In the genomic region with DNA sequence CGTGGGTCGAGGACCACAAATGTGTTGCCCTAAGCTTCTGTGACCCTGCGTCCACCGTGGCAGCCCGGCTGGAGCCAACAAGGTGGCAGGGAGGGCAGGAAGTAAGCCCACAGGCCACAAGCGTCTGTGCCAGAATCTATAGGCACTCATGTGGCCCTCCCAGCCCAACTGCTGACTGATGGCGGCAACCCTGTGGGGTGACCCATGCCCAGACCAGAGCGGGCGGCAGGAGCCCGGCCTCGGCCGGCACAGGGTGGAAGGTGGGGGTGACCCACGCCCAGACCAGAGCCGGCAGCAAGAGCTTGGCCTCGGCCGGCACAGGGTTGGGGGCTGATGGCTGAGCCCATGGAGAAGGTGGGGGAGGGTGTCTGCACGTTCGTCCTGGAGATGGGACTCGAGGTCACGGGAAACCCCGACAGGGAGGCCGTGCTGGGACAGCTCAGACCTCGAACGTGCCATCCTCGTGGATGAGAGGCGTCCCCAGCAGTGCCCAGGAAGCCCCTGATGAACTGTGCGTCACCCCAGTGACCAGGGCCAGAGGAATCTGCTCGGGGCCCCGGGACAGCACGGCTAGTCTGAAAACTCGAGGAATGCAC, we compare ENCODE assay signal across 19 cellular contexts.
DNase-seq lines count a peak whose midpoint lies in the region; ATAC-seq and TF ChIP-seq lines count a peak whose summit lies in the region.
"Had no signal": no experiment of that assay in that cellular context is flagged by ENCODE, and none has a peak within 500 bp of the region (broad histone marks: within the 10 kb centered on the region; RNA-seq: fewer than 3 reads in every experiment).

No MANE protein-coding gene starts in this region.

- H3K27me3 ChIP-seq in upper lobe of right lung (no peaks in the 10 kb centered on the region), esophagus muscularis mucosa (no peaks in the 10 kb centered on the region)
- H3K27me3 ChIP-seq: dorsolateral prefrontal cortex, stomach, upper lobe of left lung had no signal

- no peaks in the 10 kb centered on the region for H3K27me3 Mint-ChIP-seq in activated naive CD4-positive, alpha-beta T cell treated with anti-CD3 and anti-CD28 coated beads, Interleukin-2, amount 50 U/mL, for 24 hours
- H3K27me3 Mint-ChIP-seq: activated CD4-positive, alpha-beta T cell treated with anti-CD3 and anti-CD28 coated beads, Interleukin-2, amount 10 ng/mL, durations not matched to agents 7 days and 5 days; naive thymus-derived CD8-positive, alpha-beta T cell had no signal

- ATAC-seq in left cardiac atrium = no peak
- no peak for ATAC-seq in mucosa of descending colon
- ATAC-seq in upper lobe of right lung = no peak
- no peak for ATAC-seq in HG02970 (IDR thresholded peaks at IDR 0.05; ENCODE audit: low FRiP score, unreplicated experiment)
- ATAC-seq: naive thymus-derived CD8-positive, alpha-beta T cell had no signal

- H3K4me3 Mint-ChIP-seq in activated naive CD4-positive, alpha-beta T cell treated with anti-CD3 and anti-CD28 coated beads, Interleukin-2, amount 50 U/mL, for 24 hours = no peak overlapping the region
- H3K4me3 Mint-ChIP-seq: activated CD4-positive, alpha-beta T cell treated with anti-CD3 and anti-CD28 coated beads, Interleukin-2, amount 10 ng/mL, durations not matched to agents 7 days and 5 days; naive thymus-derived CD8-positive, alpha-beta T cell had no signal

- intact Hi-C loops in left cardiac atrium (cut with DNase I) = no loop called here
- intact Hi-C loops in mucosa of descending colon (cut with DNase I, micrococcal nuclease) = no loop called here
- intact Hi-C loops in upper lobe of right lung (cut with DNase I) = no loop called here
- intact Hi-C loops in esophagus muscularis mucosa (cut with DNase I) = no loop called here

- H3K4me1 ChIP-seq in mucosa of descending colon (ENCODE audit: low read depth) (no peaks in the 10 kb centered on the region), upper lobe of right lung (no peaks in the 10 kb centered on the region), esophagus muscularis mucosa (no peaks in the 10 kb centered on the region)
- H3K4me1 ChIP-seq: stomach, upper lobe of left lung had no signal

- peak overlapping the region; percentile 6 for H3K27ac Mint-ChIP-seq in activated naive CD4-positive, alpha-beta T cell treated with anti-CD3 and anti-CD28 coated beads, Interleukin-2, amount 50 U/mL, for 24 hours
- H3K27ac Mint-ChIP-seq: activated CD4-positive, alpha-beta T cell treated with anti-CD3 and anti-CD28 coated beads, Interleukin-2, amount 10 ng/mL, durations not matched to agents 7 days and 5 days had no signal

- no peak for DNase-seq in activated naive CD4-positive, alpha-beta T cell treated with Interleukin-2 at 50 U/mL for 16 hours
- DNase-seq in left cardiac atrium = peak; percentile 12
- DNase-seq in mucosa of descending colon = peak in 2 of 3 donors; percentile 15 to 48
- peak; percentile 57 for DNase-seq in upper lobe of right lung
- DNase-seq in esophagus muscularis mucosa (ENCODE audit: extremely low spot score) = no peak
- no peak for DNase-seq in SK-N-DZ (ENCODE audit: low spot score)
- DNase-seq: activated CD4-positive, alpha-beta T cell treated with anti-CD3 and anti-CD28 coated beads, Interleukin-2, amount 10 ng/mL, durations not matched to agents 7 days and 5 days; activated CD8-positive, alpha-beta memory T cell treated with anti-CD3 and anti-CD28 coated beads, Interleukin-2, amount 50 U/mL, for 48 hours; activated effector memory CD4-positive, alpha-beta T cell treated with Interleukin-2 at 50 U/mL for 16 hours; amygdala; caudate nucleus; mesenchymal stem cell; NCI-H2081 treated with DMSO at 0.1 percent for 48 hours had no signal

- no peaks in the 10 kb centered on the region for H3K9me3 ChIP-seq in mucosa of descending colon
- H3K9me3 ChIP-seq in upper lobe of right lung = no peaks in the 10 kb centered on the region
- no peaks in the 10 kb centered on the region for H3K9me3 ChIP-seq in esophagus muscularis mucosa
- H3K9me3 ChIP-seq: stomach, upper lobe of left lung had no signal

- TF ChIP-seq CTCF in mucosa of descending colon (IDR thresholded peaks at IDR 0.05) (no peak), upper lobe of right lung (IDR thresholded peaks at IDR 0.05) (no peak), esophagus muscularis mucosa (IDR thresholded peaks at IDR 0.05) (no peak)

- H3K27ac ChIP-seq in upper lobe of right lung (no peak overlapping the region), esophagus muscularis mucosa (replicated peaks in 1 of 4) (no peak overlapping the region)
- H3K27ac ChIP-seq: dorsolateral prefrontal cortex, upper lobe of left lung had no signal

- H3K9me3 Mint-ChIP-seq in activated naive CD4-positive, alpha-beta T cell treated with anti-CD3 and anti-CD28 coated beads, Interleukin-2, amount 50 U/mL, for 24 hours = no peaks in the 10 kb centered on the region
- H3K9me3 Mint-ChIP-seq: activated CD4-positive, alpha-beta T cell treated with anti-CD3 and anti-CD28 coated beads, Interleukin-2, amount 10 ng/mL, durations not matched to agents 7 days and 5 days; naive thymus-derived CD8-positive, alpha-beta T cell had no signal

- no peak for TF ChIP-seq POLR2A in esophagus muscularis mucosa (IDR thresholded peaks at IDR 0.05; ENCODE audit: low read depth)

- H3K36me3 ChIP-seq in mucosa of descending colon (ENCODE audit: low read depth) (no peaks in the 10 kb centered on the region), upper lobe of right lung (no peaks in the 10 kb centered on the region), esophagus muscularis mucosa (peaks cover 0 to 11% (median 3%) of the 10 kb centered on the region in 4 donors)
- H3K36me3 ChIP-seq: upper lobe of left lung had no signal

- TF ChIP-seq EP300 in esophagus muscularis mucosa (IDR thresholded peaks at IDR 0.05) = no peak

- WGBS in esophagus muscularis mucosa = 95% methylated on average over 26 of the region's 31 CpGs

- H3K36me3 Mint-ChIP-seq in activated naive CD4-positive, alpha-beta T cell treated with anti-CD3 and anti-CD28 coated beads, Interleukin-2, amount 50 U/mL, for 24 hours = peaks cover 2% of the 10 kb centered on the region

- H3K4me3 ChIP-seq in mucosa of descending colon (no peak overlapping the region), upper lobe of right lung (no peak overlapping the region), esophagus muscularis mucosa (no peak overlapping the region)
- H3K4me3 ChIP-seq: dorsolateral prefrontal cortex, stomach, upper lobe of left lung had no signal

- H3K4me1 Mint-ChIP-seq in activated naive CD4-positive, alpha-beta T cell treated with anti-CD3 and anti-CD28 coated beads, Interleukin-2, amount 50 U/mL, for 24 hours = peaks cover 7% of the 10 kb centered on the region

Comparison
In these comparisons a context has a peak if more than half of its experiments do, and no peak if none do; other contexts are left out.
1. DNase-seq: peak in left cardiac atrium (single experiment), mucosa of descending colon (2 of 3) and upper lobe of right lung (single experiment); none in activated naive CD4-positive, alpha-beta T cell treated with Interleukin-2 at 50 U/mL for 16 hours (single experiment), esophagus muscularis mucosa (single experiment) and SK-N-DZ (single experiment).